Comparison of ENCODE assay signal across 27 cellular contexts in genomic region chr1:200369706-200370105, GRCh38. TPM values are rescaled to one million over a fixed set of nuclear protein-coding genes. Genes with fewer than 3 reads are reported as not detected.
DNase-seq lines count a peak whose midpoint lies in the region; ATAC-seq and TF ChIP-seq lines count a peak whose summit lies in the region.
"Had no signal": no experiment of that assay in that cellular context is flagged by ENCODE, and none has a peak within 500 bp of the region (broad histone marks: within the 10 kb centered on the region; RNA-seq: fewer than 3 reads in every experiment).

No MANE protein-coding gene starts in this region.

- H3K79me2 ChIP-seq in PC-9 (ENCODE audit: low read depth): no peaks in the 10 kb centered on the region

- in situ Hi-C loops in T47D (cut with HindIII; ENCODE audit: low pct_unique_long_range_greater_than_20kb, low sequenced_read_pairs): no loop called here
- in situ Hi-C loops in gastrocnemius medialis (cut with MboI; ENCODE audit: low sequenced_read_pairs in 4 of 4): no loop called here

- H3K9me2 ChIP-seq in PC-9 (ENCODE audit: insufficient read depth): no peaks in the 10 kb centered on the region

- no peak overlapping the region for H3K27ac ChIP-seq in PC-9
- H3K27ac ChIP-seq in endodermal cell (ENCODE audit: low read depth, low read length): no peak overlapping the region
- H3K27ac ChIP-seq in temporal lobe (ENCODE audit: low read depth, low read length): peak overlapping the region; percentile 88
- H3K27ac ChIP-seq in gastrocnemius medialis: no peak overlapping the region
- H3K27ac ChIP-seq: coronary artery, heart right ventricle, upper lobe of right lung had no signal

- peaks cover 50% of the 10 kb centered on the region for H3K4me1 Mint-ChIP-seq in MCF 10A (ENCODE audit: insufficient read depth, unreplicated experiment)
- H3K4me1 Mint-ChIP-seq in endodermal cell: peaks cover 72% of the 10 kb centered on the region
- H3K4me1 Mint-ChIP-seq: activated B cell treated with CpG ODN at 0.5 μM for 24 hours; B cell; CD8-positive, alpha-beta memory T cell had no signal

- H3K36me3 ChIP-seq in PC-9 (ENCODE audit: low read depth) (no peaks in the 10 kb centered on the region), endodermal cell (ENCODE audit: control insufficient read depth, insufficient read depth, low read length) (no peaks in the 10 kb centered on the region), gastrocnemius medialis (no peaks in the 10 kb centered on the region)
- H3K36me3 ChIP-seq: HAP-1, heart right ventricle, sigmoid colon, upper lobe of right lung had no signal

- ATAC-seq in gastrocnemius medialis: no peak
- ATAC-seq: effector memory CD8-positive, alpha-beta T cell; heart right ventricle; Right ventricle myocardium inferior; stimulated activated naive B cell treated with anti-CD40 and anti-IgM and Interleukin-4, amounts not matched to agents 10 μg/mL and 1 μg/mL and 100 μg/mL, for 72 hours; upper lobe of right lung had no signal

- H3K4me3 Mint-ChIP-seq in MCF 10A (ENCODE audit: unreplicated experiment) (no peak overlapping the region), endodermal cell (no peak overlapping the region)
- H3K4me3 Mint-ChIP-seq: activated B cell treated with CpG ODN at 0.5 μM for 24 hours; activated naive CD4-positive, alpha-beta T cell treated with anti-CD3 and anti-CD28 coated beads for 36 hours; activated T-helper 1 cell treated with anti-CD3 and anti-CD28 coated beads, Interleukin-12 subunit alpha, Interleukin-12 subunit beta, Interleukin-2, Interleukin-4 antibody, amounts not matched to agents 30 ng/mL and 10 ng/mL and 1 ng/mL, durations not matched to agents 14 hours and 24 hours and 36 hours; B cell; CD8-positive, alpha-beta memory T cell; effector memory CD8-positive, alpha-beta T cell; stimulated activated naive B cell treated with anti-CD40 and anti-IgM and Interleukin-4, amounts not matched to agents 10 μg/mL and 1 μg/mL and 100 μg/mL, for 72 hours had no signal

- H3K4me1 ChIP-seq in PC-9 (replicated peaks; ENCODE audit: insufficient read depth) (peaks cover 59% of the 10 kb centered on the region), endodermal cell (ENCODE audit: control insufficient read depth, insufficient read depth, low read length) (peaks cover 25% of the 10 kb centered on the region), gastrocnemius medialis (no peaks in the 10 kb centered on the region)

- H3K4me3 ChIP-seq in PC-9 (no peak overlapping the region), endodermal cell (ENCODE audit: low read length) (no peak overlapping the region), gastrocnemius medialis (no peak overlapping the region)
- H3K4me3 ChIP-seq: coronary artery, HAP-1, heart right ventricle, lung, sigmoid colon, upper lobe of right lung had no signal

- peaks cover 6% of the 10 kb centered on the region for H3K36me3 Mint-ChIP-seq in MCF 10A (ENCODE audit: insufficient read depth, unreplicated experiment)
- peaks cover 18% of the 10 kb centered on the region for H3K36me3 Mint-ChIP-seq in endodermal cell (ENCODE audit: low read depth)

- no peaks in the 10 kb centered on the region for H4K20me1 ChIP-seq in PC-9 (ENCODE audit: insufficient read depth)

- TF ChIP-seq CTCF in MCF 10A (IDR thresholded peaks at IDR 0.05; ENCODE audit: unreplicated experiment) (no peak), PC-9 (conservative IDR thresholded peaks at IDR 0.05) (no peak), endodermal cell (conservative IDR thresholded peaks at IDR 0.05) (no peak), gastrocnemius medialis (IDR thresholded peaks at IDR 0.05 in 4 of 5, conservative IDR thresholded peaks at IDR 0.05 in 1 of 5) (no peak)

- no peaks in the 10 kb centered on the region for H3K9me3 ChIP-seq in PC-9 (ENCODE audit: insufficient read depth, low read depth)
- H3K9me3 ChIP-seq in endodermal cell (ENCODE audit: control insufficient read depth, low read length): no peaks in the 10 kb centered on the region
- H3K9me3 ChIP-seq in gastrocnemius medialis: no peaks in the 10 kb centered on the region
- H3K9me3 ChIP-seq: HAP-1, heart right ventricle, sigmoid colon, upper lobe of right lung had no signal

- CTCF ChIA-PET in MCF 10A (lab: Yijun Ruan, JAX) (interaction anchor here (0.7 to 1.4 kb wide), 4 partner anchors 8 to 125 kb away, joined by 3 to 4 read pairs (median 3); no protein-coding TSS in a partner anchor), PC-9 (lab: Charles Lee) (no interaction called here)

- no peak overlapping the region for H3K27ac Mint-ChIP-seq in MCF 10A (ENCODE audit: low read depth, unreplicated experiment)
- H3K27ac Mint-ChIP-seq in endodermal cell: no peak overlapping the region
- H3K27ac Mint-ChIP-seq: activated B cell treated with CpG ODN at 0.5 μM for 24 hours; activated naive CD4-positive, alpha-beta T cell treated with anti-CD3 and anti-CD28 coated beads for 36 hours; activated T-helper 1 cell treated with anti-CD3 and anti-CD28 coated beads, Interleukin-12 subunit alpha, Interleukin-12 subunit beta, Interleukin-2, Interleukin-4 antibody, amounts not matched to agents 30 ng/mL and 10 ng/mL and 1 ng/mL, durations not matched to agents 14 hours and 24 hours and 36 hours; B cell; CD8-positive, alpha-beta memory T cell; effector memory CD8-positive, alpha-beta T cell; stimulated activated naive B cell treated with anti-CD40 and anti-IgM and Interleukin-4, amounts not matched to agents 10 μg/mL and 1 μg/mL and 100 μg/mL, for 72 hours had no signal

- 80% methylated on average over 2 of the region's 2 CpGs; no CpG with 5 or more reads in 1 of the 2 experiments for WGBS in endodermal cell (ENCODE audit: insufficient coverage in 1 of 2, insufficient read length in 1 of 2), 2 experiments

- H3K27me3 Mint-ChIP-seq in MCF 10A (ENCODE audit: insufficient read depth, unreplicated experiment): no peaks in the 10 kb centered on the region
- no peaks in the 10 kb centered on the region for H3K27me3 Mint-ChIP-seq in endodermal cell (ENCODE audit: insufficient read depth)
- H3K27me3 Mint-ChIP-seq: activated B cell treated with CpG ODN at 0.5 μM for 24 hours; B cell; CD8-positive, alpha-beta memory T cell; effector memory CD8-positive, alpha-beta T cell; stimulated activated naive B cell treated with anti-CD40 and anti-IgM and Interleukin-4, amounts not matched to agents 10 μg/mL and 1 μg/mL and 100 μg/mL, for 72 hours had no signal

- no TSS peak for BruUV-seq in MCF 10A (replicated peaks; lab: Mats Ljungman, UMichigan)
- BruUV-seq in PC-9 (replicated peaks; lab: Mats Ljungman, UMichigan): no TSS peak

- H3K9me3 Mint-ChIP-seq in MCF 10A (ENCODE audit: unreplicated experiment) (no peaks in the 10 kb centered on the region), endodermal cell (no peaks in the 10 kb centered on the region)
- H3K9me3 Mint-ChIP-seq: activated B cell treated with CpG ODN at 0.5 μM for 24 hours; activated naive CD4-positive, alpha-beta T cell treated with anti-CD3 and anti-CD28 coated beads for 36 hours; activated T-helper 1 cell treated with anti-CD3 and anti-CD28 coated beads, Interleukin-12 subunit alpha, Interleukin-12 subunit beta, Interleukin-2, Interleukin-4 antibody, amounts not matched to agents 30 ng/mL and 10 ng/mL and 1 ng/mL, durations not matched to agents 14 hours and 24 hours and 36 hours; CD8-positive, alpha-beta memory T cell; effector memory CD8-positive, alpha-beta T cell; stimulated activated naive B cell treated with anti-CD40 and anti-IgM and Interleukin-4, amounts not matched to agents 10 μg/mL and 1 μg/mL and 100 μg/mL, for 72 hours had no signal

- H3K4me2 ChIP-seq in PC-9: peak overlapping the region; percentile 34; the same call in 1 of the 2 replicates

- H3K27me3 ChIP-seq in PC-9 (ENCODE audit: insufficient read depth, low read depth) (no peaks in the 10 kb centered on the region), endodermal cell (ENCODE audit: control insufficient read depth, insufficient read depth, low read length, poor library complexity, severe bottlenecking) (no peaks in the 10 kb centered on the region), gastrocnemius medialis (no peaks in the 10 kb centered on the region)
- H3K27me3 ChIP-seq: heart right ventricle, sigmoid colon, upper lobe of right lung had no signal

- intact Hi-C loops in MCF 10A (cut with micrococcal nuclease) (no loop called here), PC-9 (cut with micrococcal nuclease; ENCODE audit: unreplicated experiment) (loop anchor here (10.0 kb wide), 1 partner anchor 1235 kb away; no protein-coding TSS in a partner anchor), gastrocnemius medialis (cut with DNase I; ENCODE audit: low total_unique reads) (no loop called here)

- H2AFZ ChIP-seq in PC-9: no peak overlapping the region

- POLR2A ChIA-PET in MCF 10A (lab: Yijun Ruan, JAX) (interaction anchor here (1.1 to 3.5 kb wide), 3 partner anchors 7 to 114 kb away, joined by 4 to 21 read pairs (median 13); no protein-coding TSS in a partner anchor), PC-9 (lab: Charles Lee; ENCODE audit: unreplicated experiment) (interaction anchor here (0.6 kb wide), 1 partner anchor 685 kb away, joined by 6 read pairs; no protein-coding TSS in a partner anchor)

- H3F3A ChIP-seq in PC-9 (ENCODE audit: insufficient read depth, low read depth): peaks cover 30% of the 10 kb centered on the region

- DNase-seq in T47D (ENCODE audit: low read depth in 1 of 2, low spot score in 1 of 2) (peak; percentile 45 to 84), MCF 10A (ENCODE audit: unreplicated experiment) (no peak), PC-9 (peak in 1 of 2 experiments; percentile 61), endodermal cell (peak; percentile 42), amygdala (lab: John Stamatoyannopoulos, UW) (no peak), gastrocnemius medialis (no peak), GM19238 (ENCODE audit: insufficient read length, low spot score) (no peak)
- DNase-seq: activated B cell treated with CpG ODN at 0.5 μM for 24 hours; activated naive CD4-positive, alpha-beta T cell treated with anti-CD3 and anti-CD28 coated beads for 36 hours; amniotic stem cell; CD8-positive, alpha-beta memory T cell; effector memory CD8-positive, alpha-beta T cell; GDM1; heart right ventricle; kidney glomerular epithelial cell; NCI-H1694 treated with DMSO at 0.1 percent for 48 hours; NCI-H226; sigmoid colon; stimulated activated naive B cell treated with anti-CD40 and anti-IgM and Interleukin-4, amounts not matched to agents 10 μg/mL and 1 μg/mL and 100 μg/mL, for 72 hours; upper lobe of right lung had no signal

- H3K9ac ChIP-seq in endodermal cell (ENCODE audit: extremely low read depth, low read length, poor library complexity, severe bottlenecking): peak overlapping the region; percentile 38

- TF ChIP-seq POLR2A in gastrocnemius medialis (IDR thresholded peaks at IDR 0.05): no peak

RNA-seq across cellular contexts. Expression of gene ZNF281, which starts 40.1 kb away (rescaled TPM):
- total RNA-seq in MCF 10A (2022) (22.3 and 24.8 TPM in 2 replicates), PC-9 (2021) (14.8 and 18.8 TPM in 2 replicates), endodermal cell (10 to 100 TPM; 51.7 to 61.1 TPM), temporal lobe (33.4 TPM), gastrocnemius medialis (10 to 100 TPM in 2 of 4 donors, 1 to 10 TPM in 2; 4.9 to 12.4 (median 9.8) TPM)
- polyA plus RNA-seq in endodermal cell (2013, experiment 1 of 2): 35.6 TPM
- polyA plus RNA-seq in endodermal cell (2013, experiment 2 of 2): 33.7 TPM

Comparison
In these comparisons a context has a peak if more than half of its experiments do, and no peak if none do; other contexts are left out.
1. DNase-seq: peak in T47D (2 of 2) and endodermal cell (single experiment); none in MCF 10A (single experiment), amygdala (0 of 56), gastrocnemius medialis (0 of 2) and GM19238 (single experiment).